In genomic region chr1:10400013-10400412, GRCh38 we compare ENCODE assay signal across 7 cellular contexts. TPM values are rescaled to one million over a fixed set of nuclear protein-coding genes. Genes with fewer than 3 reads are reported as not detected.
DNase-seq lines count a peak whose midpoint lies in the region; ATAC-seq and TF ChIP-seq lines count a peak whose summit lies in the region.

No MANE protein-coding gene starts in this region.

- H3K36me3 Mint-ChIP-seq in activated T-cell treated with anti-CD3 and anti-CD28 coated beads, Interleukin-2, amount 50 U/mL, for 72 hours (ENCODE audit: insufficient read depth in 2 of 2), result peaks cover 5 to 18% of the 10 kb centered on the region in 2 donors
- H3K36me3 Mint-ChIP-seq in stimulated activated effector memory CD8-positive, alpha-beta T cell treated with anti-CD3 and anti-CD28 coated beads, Interleukin-12 subunit alpha, Interleukin-12 subunit beta, amount 100 ng/mL, for 72 hours, result peaks cover 48% of the 10 kb centered on the region

- H3K36me3 ChIP-seq in iPS-15b (ENCODE audit: control insufficient read depth, insufficient read depth, low read length), result peaks cover 19% of the 10 kb centered on the region

- no peak for TF ChIP-seq CTCF in HFF-Myc (IDR thresholded peaks at IDR 0.05; ENCODE audit: low read depth, low read length, missing control alignments)

- peak overlapping the region; percentile 85 for H3K9ac ChIP-seq in iPS-15b (ENCODE audit: low read depth, low read length)

- no peaks in the 10 kb centered on the region for H3K4me1 ChIP-seq in iPS-15b (ENCODE audit: control insufficient read depth, insufficient read depth, low read length)

- H3K4me1 Mint-ChIP-seq in activated T-cell treated with anti-CD3 and anti-CD28 coated beads, Interleukin-2, amount 50 U/mL, for 72 hours (ENCODE audit: low read depth), result peaks cover 35% of the 10 kb centered on the region
- peaks cover 25% of the 10 kb centered on the region for H3K4me1 Mint-ChIP-seq in stimulated activated effector memory CD8-positive, alpha-beta T cell treated with anti-CD3 and anti-CD28 coated beads, Interleukin-12 subunit alpha, Interleukin-12 subunit beta, amount 100 ng/mL, for 72 hours

- DNase-seq in HFF-Myc (ENCODE audit: extremely low read depth, low read depth) (no peak), NCI-H2196 (lab: John Stamatoyannopoulos, UW; ENCODE audit: unreplicated experiment) (no peak)
- DNase-seq in activated T-cell treated with anti-CD3 and anti-CD28 coated beads, Interleukin-2, amount 50 U/mL, for 72 hours, result no peak
- no peak for DNase-seq in stimulated activated effector memory CD8-positive, alpha-beta T cell treated with anti-CD3 and anti-CD28 coated beads, Interleukin-12 subunit alpha, Interleukin-12 subunit beta, amount 100 ng/mL, for 72 hours (ENCODE audit: low spot score in 2 of 2)

- H3K27ac Mint-ChIP-seq in activated T-cell treated with anti-CD3 and anti-CD28 coated beads, Interleukin-2, amount 50 U/mL, for 72 hours, result peak overlapping the region; percentile 52
- peak overlapping the region; percentile 92 for H3K27ac Mint-ChIP-seq in stimulated activated effector memory CD8-positive, alpha-beta T cell treated with anti-CD3 and anti-CD28 coated beads, Interleukin-12 subunit alpha, Interleukin-12 subunit beta, amount 100 ng/mL, for 72 hours

- no peaks in the 10 kb centered on the region for H3K9me3 ChIP-seq in iPS-15b (ENCODE audit: control insufficient read depth, insufficient read depth, low read length)

- H3K4me3 Mint-ChIP-seq in activated T-cell treated with anti-CD3 and anti-CD28 coated beads, Interleukin-2, amount 50 U/mL, for 72 hours, result peak overlapping the region; percentile 92 to 96
- peak overlapping the region; percentile 90 for H3K4me3 Mint-ChIP-seq in stimulated activated effector memory CD8-positive, alpha-beta T cell treated with anti-CD3 and anti-CD28 coated beads, Interleukin-12 subunit alpha, Interleukin-12 subunit beta, amount 100 ng/mL, for 72 hours

- H3K9me3 Mint-ChIP-seq in activated T-cell treated with anti-CD3 and anti-CD28 coated beads, Interleukin-2, amount 50 U/mL, for 72 hours, result no peaks in the 10 kb centered on the region
- no peaks in the 10 kb centered on the region for H3K9me3 Mint-ChIP-seq in stimulated activated effector memory CD8-positive, alpha-beta T cell treated with anti-CD3 and anti-CD28 coated beads, Interleukin-12 subunit alpha, Interleukin-12 subunit beta, amount 100 ng/mL, for 72 hours

- ATAC-seq in activated T-cell treated with anti-CD3 and anti-CD28 coated beads, Interleukin-2, amount 50 U/mL, for 72 hours (replicated peaks in 1 of 2), result no peak
- ATAC-seq in stimulated activated effector memory CD8-positive, alpha-beta T cell treated with anti-CD3 and anti-CD28 coated beads, Interleukin-12 subunit alpha, Interleukin-12 subunit beta, amount 100 ng/mL, for 72 hours, result no peak
- ATAC-seq in HG03520 (IDR thresholded peaks at IDR 0.05; ENCODE audit: unreplicated experiment), result no peak
- ATAC-seq in HG03175 (IDR thresholded peaks at IDR 0.05; ENCODE audit: unreplicated experiment), result no peak

- no peaks in the 10 kb centered on the region for H3K27me3 Mint-ChIP-seq in activated T-cell treated with anti-CD3 and anti-CD28 coated beads, Interleukin-2, amount 50 U/mL, for 72 hours (ENCODE audit: low read depth)

- H3K4me3 ChIP-seq in HFF-Myc (replicated peaks; ENCODE audit: low read depth, low read length) (peak overlapping the region; percentile 85), iPS-15b (ENCODE audit: low read depth, low read length) (peak overlapping the region; percentile 97)

- H3K27me3 ChIP-seq in iPS-15b (ENCODE audit: control insufficient read depth, insufficient read depth, low read length), result no peaks in the 10 kb centered on the region

RNA-seq across cellular contexts. Expression of gene PGD, which starts 1.1 kb away (rescaled TPM):
- 10 to 100 TPM; 66.7 to 78.8 TPM for total RNA-seq in activated T-cell treated with anti-CD3 and anti-CD28 coated beads, Interleukin-2, amount 50 U/mL, for 72 hours

RNA-seq across cellular contexts. Expression of gene CENPS, which starts 30.2 kb away (rescaled TPM):
- 10 to 100 TPM; 15.7 to 16.8 TPM for total RNA-seq in activated T-cell treated with anti-CD3 and anti-CD28 coated beads, Interleukin-2, amount 50 U/mL, for 72 hours

RNA-seq across cellular contexts. Expression of gene CORT, which starts 49.8 kb away (rescaled TPM):
- total RNA-seq in activated T-cell treated with anti-CD3 and anti-CD28 coated beads, Interleukin-2, amount 50 U/mL, for 72 hours, result under 1 TPM in 1 of 2 donors, not detected in 1; 0.69 TPM
